In the genomic region with DNA sequence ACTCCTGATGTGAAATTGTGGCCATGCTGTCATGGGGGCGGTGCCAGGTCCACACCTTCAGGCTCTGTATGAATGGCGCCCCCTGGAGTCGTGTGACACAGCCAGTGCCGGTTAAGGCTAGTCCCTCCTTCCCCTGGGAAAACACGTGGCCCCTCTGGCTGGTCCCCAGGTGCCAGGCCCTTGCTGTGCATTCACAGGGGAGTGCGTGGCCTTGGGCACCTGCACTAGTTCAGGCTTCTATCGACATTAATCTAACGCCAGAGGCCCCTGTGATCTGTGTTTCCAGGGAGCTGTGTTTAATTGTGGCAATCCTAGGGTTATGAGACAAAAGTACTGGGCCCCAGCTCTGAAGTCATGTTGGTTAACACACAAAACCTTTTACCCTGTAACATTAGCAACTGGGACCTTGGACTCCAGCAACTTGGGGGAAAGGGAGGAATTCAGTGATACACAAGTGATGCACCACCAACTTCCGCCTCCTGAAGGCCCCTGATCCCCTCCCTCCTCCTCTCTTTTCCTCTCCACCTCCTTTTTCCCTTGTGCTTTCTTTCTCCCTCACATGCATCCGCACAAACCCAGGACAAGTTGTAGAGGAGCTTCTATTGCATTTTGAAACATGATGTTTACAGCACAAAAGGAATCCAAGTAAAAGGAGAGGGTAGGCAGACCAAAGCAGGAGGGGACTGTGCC, we compare ENCODE assay signal across 8 cellular contexts.
DNase-seq lines count a peak whose midpoint lies in the region; ATAC-seq and TF ChIP-seq lines count a peak whose summit lies in the region.

No MANE protein-coding gene starts in this region.

- TF ChIP-seq CTCF in mesothelial cell of epicardium (IDR thresholded peaks at IDR 0.05; ENCODE audit: unreplicated experiment): peak; percentile 52

- H3K36me3 Mint-ChIP-seq in mesothelial cell of epicardium: peaks cover 17% of the 10 kb centered on the region

- peak overlapping the region; percentile 37 for H3K27ac Mint-ChIP-seq in mesothelial cell of epicardium

- peaks cover 31% of the 10 kb centered on the region for H3K4me1 Mint-ChIP-seq in mesothelial cell of epicardium

- H3K9me3 Mint-ChIP-seq in mesothelial cell of epicardium: no peaks in the 10 kb centered on the region

- no peaks in the 10 kb centered on the region for H3K27me3 Mint-ChIP-seq in mesothelial cell of epicardium (ENCODE audit: low read depth)

- DNase-seq in 8988T: peak; percentile 80
- DNase-seq in NCI-H774 (lab: John Stamatoyannopoulos, UW): peak; percentile 82
- DNase-seq in activated CD4-positive, alpha-beta T cell treated with anti-CD3 and anti-CD28 coated beads, Interleukin-2, amount 50 U/mL, for 48 hours: peak; percentile 71 to 78
- peak; percentile 61 for DNase-seq in effector CD8-positive, alpha-beta T cell (lab: John Stamatoyannopoulos, UW)
- peak; percentile 57 to 76 for DNase-seq in mesothelial cell of epicardium (ENCODE audit: low spot score in 2 of 2, unreplicated experiment in 2 of 2)
- DNase-seq in stimulated activated CD8-positive, alpha-beta memory T cell treated with anti-CD3 and anti-CD28 coated beads, Interleukin-7, amount 100 ng/mL, for 1 hour (ENCODE audit: low read depth in 2 of 2): peak; percentile 17 to 48

- ATAC-seq in GM18867 (IDR thresholded peaks at IDR 0.05; ENCODE audit: unreplicated experiment) (peak; percentile 49), HG03571 (IDR thresholded peaks at IDR 0.05; ENCODE audit: unreplicated experiment) (peak; percentile 47)

- no peak overlapping the region for H3K4me3 Mint-ChIP-seq in mesothelial cell of epicardium

Comparison
In these comparisons a context has a peak if more than half of its experiments do, and no peak if none do; other contexts are left out.
1. Peak in every context shown above with its lines: DNase-seq and ATAC-seq.